1 cellular context compared by ENCODE assay signal in genomic region chr20:286508-286907, GRCh38.
TF ChIP-seq lines count a peak whose summit lies in the region.

No MANE protein-coding gene starts in this region.

TF ChIP-seq in HepG2, 621 proteins besides CTCF, POLR2A, EP300 and RAD21:
- peak; percentile 95 for TF ChIP-seq HNRNPK (IDR thresholded peaks at IDR 0.05; ENCODE audit: low read depth, low read length, poor library complexity, severe bottlenecking)
- no peak for TF ChIP-seq ZNF652 (CRISPR knock-in tag; IDR thresholded peaks at IDR 0.05; ENCODE audit: borderline replicate concordance, low read depth)
TF ChIP-seq in HepG2: peak in this region for 1.
